ENCODE assay signal across 22 cellular contexts in genomic region chr10:101630420-101630920, GRCh38. TPM values are rescaled to one million over a fixed set of nuclear protein-coding genes. Genes with fewer than 3 reads are reported as not detected.
DNase-seq lines count a peak whose midpoint lies in the region; ATAC-seq and TF ChIP-seq lines count a peak whose summit lies in the region.
"Had no signal": no experiment of that assay in that cellular context is flagged by ENCODE, and none has a peak within 500 bp of the region (broad histone marks: within the 10 kb centered on the region; RNA-seq: fewer than 3 reads in every experiment).

No MANE protein-coding gene starts in this region.

- H3K79me2 ChIP-seq in GM23338 (replicated peaks; ENCODE audit: insufficient read depth) (no peaks in the 10 kb centered on the region), neural progenitor cell (ENCODE audit: low read depth) (no peaks in the 10 kb centered on the region)

- no peaks in the 10 kb centered on the region for H3K9me2 ChIP-seq in GM23338 (ENCODE audit: insufficient read depth)
- H3K9me2 ChIP-seq: SK-N-SH had no signal

- H3K36me3 Mint-ChIP-seq in GM23338 (ENCODE audit: low read depth) (peaks cover 11% of the 10 kb centered on the region), endothelial cell (ENCODE audit: low read depth, unreplicated experiment) (peaks cover 9% of the 10 kb centered on the region), neural progenitor cell (peaks cover 19% of the 10 kb centered on the region)

- H3K9me3 Mint-ChIP-seq in GM23338 (peaks cover 9% of the 10 kb centered on the region), endothelial cell (ENCODE audit: unreplicated experiment) (no peaks in the 10 kb centered on the region), neural progenitor cell (peaks cover 2% of the 10 kb centered on the region)
- H3K9me3 Mint-ChIP-seq: CD4-positive, CD25-positive, alpha-beta regulatory T cell had no signal

- H4K20me1 ChIP-seq in GM23338 (replicated peaks; ENCODE audit: insufficient read depth) (no peaks in the 10 kb centered on the region), neural progenitor cell (ENCODE audit: low read depth) (peaks cover 7% of the 10 kb centered on the region)

- H3K4me1 Mint-ChIP-seq in GM23338 (peaks cover 9% of the 10 kb centered on the region; the same call in 1 of the 3 replicates), endothelial cell (ENCODE audit: unreplicated experiment) (peaks cover 8% of the 10 kb centered on the region), neural progenitor cell (peaks cover 12% of the 10 kb centered on the region)

- H3F3A ChIP-seq in GM23338 (replicated peaks; ENCODE audit: low read depth) (no peaks in the 10 kb centered on the region), neural progenitor cell (ENCODE audit: low read depth) (peaks cover 19% of the 10 kb centered on the region)

- H3K4me2 ChIP-seq in GM23338 (no peak overlapping the region), neural progenitor cell (peak overlapping the region; percentile 48)
- H3K4me2 ChIP-seq: KMS-11, SK-N-SH had no signal

- H3K27me3 Mint-ChIP-seq in GM23338 (ENCODE audit: insufficient read depth, low read depth, poor library complexity), result peaks cover 1% of the 10 kb centered on the region
- no peaks in the 10 kb centered on the region for H3K27me3 Mint-ChIP-seq in endothelial cell (ENCODE audit: unreplicated experiment)
- peaks cover 4% of the 10 kb centered on the region for H3K27me3 Mint-ChIP-seq in neural progenitor cell (ENCODE audit: insufficient read depth, low read depth)
- H3K27me3 Mint-ChIP-seq: CD4-positive, CD25-positive, alpha-beta regulatory T cell had no signal

- H3K4me3 ChIP-seq in GM23338, result no peak overlapping the region
- H3K4me3 ChIP-seq in neural progenitor cell, result no peak overlapping the region

- H3K27me3 ChIP-seq in GM23338 (ENCODE audit: insufficient read depth) (no peaks in the 10 kb centered on the region), neural progenitor cell (no peaks in the 10 kb centered on the region)

- H3K36me3 ChIP-seq in GM23338 (ENCODE audit: insufficient read depth) (no peaks in the 10 kb centered on the region), neural progenitor cell (peaks cover 4% of the 10 kb centered on the region)

- H3K4me1 ChIP-seq in GM23338 (ENCODE audit: insufficient read depth) (no peaks in the 10 kb centered on the region), neural progenitor cell (peaks cover 33% of the 10 kb centered on the region)

- H3K4me3 Mint-ChIP-seq in GM23338, result no peak overlapping the region
- no peak overlapping the region for H3K4me3 Mint-ChIP-seq in endothelial cell (ENCODE audit: unreplicated experiment)
- H3K4me3 Mint-ChIP-seq in neural progenitor cell, result no peak overlapping the region

- H3K27ac Mint-ChIP-seq in GM23338, result 0 out of 2 replicates have a peak overlapping the region, but pooled peaks have one; percentile 32
- peak overlapping the region; percentile 55 for H3K27ac Mint-ChIP-seq in endothelial cell (ENCODE audit: unreplicated experiment)
- H3K27ac Mint-ChIP-seq in neural progenitor cell, result no peak overlapping the region
- H3K27ac Mint-ChIP-seq: CD4-positive, CD25-positive, alpha-beta regulatory T cell had no signal

- H3K27ac ChIP-seq in GM23338 (ENCODE audit: low read depth), result no peak overlapping the region
- peak overlapping the region; percentile 68 for H3K27ac ChIP-seq in neural progenitor cell
- H3K27ac ChIP-seq: HL-60, KMS-11, RWPE1 had no signal

- peaks cover 3% of the 10 kb centered on the region for H3K9me3 ChIP-seq in neural progenitor cell (ENCODE audit: low read depth)
- H3K9me3 ChIP-seq: SK-N-SH had no signal

- H2AFZ ChIP-seq in GM23338, result no peak overlapping the region
- H2AFZ ChIP-seq in neural progenitor cell (replicated peaks), result no peak overlapping the region

- DNase-seq in GM23338 (ENCODE audit: low spot score) (no peak), HuH-7 (ENCODE audit: low spot score) (peak; percentile 23), endothelial cell (ENCODE audit: low spot score) (no peak), neural progenitor cell (ENCODE audit: low spot score) (peak; percentile 48), HUDEP-2 (lab: John Stamatoyannopoulos, UW; ENCODE audit: unreplicated experiment in 76 of 76) (no peak), DMS153 treated with DMSO at 0.1 percent for 48 hours (lab: John Stamatoyannopoulos, UW; ENCODE audit: unreplicated experiment) (no peak)
- DNase-seq: CD4-positive, CD25-positive, alpha-beta regulatory T cell; COR-L47; DND-41; GOT3; IMR-90; NCI-H2029; NCI-H2227 treated with DMSO at 0.1 percent for 48 hours; NCI-H510A; NK-92 treated with Interleukin-12 subunit alpha and Interleukin-12 subunit beta, amount 100 ng/mL, for 24 hours; SHP77 treated with DMSO at 0.1 percent for 48 hours; SK-N-SH had no signal

- TF ChIP-seq CTCF in GM23338 (conservative IDR thresholded peaks at IDR 0.05; ENCODE audit: low read depth in 2 of 2) (no peak), endothelial cell (IDR thresholded peaks at IDR 0.05; ENCODE audit: unreplicated experiment) (no peak), neural progenitor cell (IDR thresholded peaks at IDR 0.05) (no peak)

- ATAC-seq in GM23338 (no peak), HG03097 (IDR thresholded peaks at IDR 0.05; ENCODE audit: low FRiP score, unreplicated experiment) (no peak)
- ATAC-seq: HCT116 had no signal

- no peak overlapping the region for H3K9ac ChIP-seq in neural progenitor cell
- H3K9ac ChIP-seq: KMS-11, SK-N-SH had no signal

TF ChIP-seq in GM23338, 12 proteins besides CTCF, POLR2A, EP300 and RAD21 (continues in another document):
- TF ChIP-seq NANOG (IDR thresholded peaks at IDR 0.05; ENCODE audit: borderline replicate concordance) (no peak), ZNF331 (CRISPR knock-in tag; IDR thresholded peaks at IDR 0.05; ENCODE audit: low read depth) (no peak), EZH2phosphoT487 (IDR thresholded peaks at IDR 0.05; ENCODE audit: unreplicated experiment) (no peak), CREB1 (CRISPR knock-in tag; IDR thresholded peaks at IDR 0.05; ENCODE audit: low read depth) (no peak), JUNB (IDR thresholded peaks at IDR 0.05; ENCODE audit: unreplicated experiment) (no peak)

RNA-seq across cellular contexts. Expression of gene DPCD, which starts 42.3 kb away (rescaled TPM):
- total RNA-seq in GM23338 (2014; rRNA removed; shearing (Covaris generic)), result 22.5 and 48.4 TPM in 2 replicates
- 36.3 and 38.1 TPM in 2 replicates for polyA plus RNA-seq in GM23338 (2016; fragmentation: Nextera tagmentation; extraction: Ambion mirVana)
- 16.7 TPM for total RNA-seq in endothelial cell (ENCODE audit: unreplicated experiment)
- 49.7 and 71.1 TPM in 2 replicates for total RNA-seq in neural progenitor cell (ENCODE audit: low replicate concordance)
- total RNA-seq: CD4-positive, CD25-positive, alpha-beta regulatory T cell had no signal

RNA-seq across cellular contexts. Expression of gene POLL, which starts 42.4 kb away (rescaled TPM):
- 24.0 and 24.3 TPM in 2 replicates for total RNA-seq in GM23338 (2014; rRNA removed; shearing (Covaris generic))
- polyA plus RNA-seq in GM23338 (2016; fragmentation: Nextera tagmentation; extraction: Ambion mirVana), result 17.3 and 18.2 TPM in 2 replicates
- 44.8 TPM for total RNA-seq in endothelial cell (ENCODE audit: unreplicated experiment)
- 22.8 and 29.7 TPM in 2 replicates for total RNA-seq in neural progenitor cell (ENCODE audit: low replicate concordance)

Comparison
In these comparisons a context has a peak if more than half of its experiments do, and no peak if none do; other contexts are left out.
1. DNase-seq: peak in HuH-7 (single experiment) and neural progenitor cell (single experiment); none in GM23338 (single experiment), endothelial cell (single experiment), HUDEP-2 (0 of 76) and DMS153 treated with DMSO at 0.1 percent for 48 hours (single experiment).